In the genomic region with DNA sequence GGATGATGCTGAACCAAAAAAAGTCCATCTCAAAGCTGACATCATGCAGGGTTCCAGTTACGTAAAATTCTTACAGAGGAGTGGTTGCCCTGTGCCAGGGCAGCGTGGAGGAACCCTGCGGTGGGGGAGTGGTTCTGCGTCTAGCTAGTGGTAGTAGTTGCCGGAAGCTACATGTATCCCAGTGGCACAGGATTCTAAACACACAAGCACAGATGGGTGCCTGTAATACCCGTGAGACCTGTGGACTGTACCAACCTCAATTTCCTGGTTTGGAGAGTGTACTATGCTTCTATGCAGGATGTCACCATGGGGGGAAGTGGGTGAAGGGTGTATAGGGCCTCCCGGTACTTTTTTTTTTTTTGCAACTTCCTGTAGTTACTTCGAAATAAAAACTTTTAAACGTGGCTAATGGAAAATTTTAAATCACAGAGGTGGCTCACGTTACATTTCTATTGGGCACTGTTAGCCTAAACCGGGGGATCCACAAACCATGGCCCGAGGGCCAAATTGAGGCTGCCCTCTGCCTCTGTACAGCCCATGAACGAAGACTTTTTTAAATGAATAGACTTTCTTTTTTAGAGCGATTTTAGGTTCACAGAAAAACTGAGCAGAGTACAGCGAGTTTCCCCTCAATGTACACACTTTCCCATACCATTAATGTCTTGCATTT, we compare ENCODE assay signal across 8 cellular contexts. TPM values are rescaled to one million over a fixed set of nuclear protein-coding genes. Genes with fewer than 3 reads are reported as not detected.
DNase-seq lines count a peak whose midpoint lies in the region; ATAC-seq, FAIRE-seq and TF ChIP-seq lines count a peak whose summit lies in the region.

No MANE protein-coding gene starts in this region.

- no TSS peak for BruUV-seq in GM12878 (replicated peaks; lab: Mats Ljungman, UMichigan)

- TF ChIP-seq CTCF in GM12878 (IDR thresholded peaks at IDR 0.05 in 2 of 3, conservative IDR thresholded peaks at IDR 0.05 in 1 of 3; ENCODE audit: control insufficient read depth in 2 of 3, extremely low read depth in 1 of 3, insufficient read depth in 1 of 3, low read depth in 3 of 3, low read length in 3 of 3) = no peak
- no peak for TF ChIP-seq CTCF in vagina (IDR thresholded peaks at IDR 0.05)
- no peak for TF ChIP-seq CTCF in coronary artery (IDR thresholded peaks at IDR 0.05)

- peak; percentile 61 for ATAC-seq in GM21825 (IDR thresholded peaks at IDR 0.05; ENCODE audit: unreplicated experiment)
- peak; percentile 78 for ATAC-seq in GM12878

- peak; percentile 63 for DNase-seq in activated CD4-positive, CD25-positive, alpha-beta regulatory T cell treated with anti-CD3 and anti-CD28 coated beads, Interleukin-2, amount 50 U/mL, for 16 hours (ENCODE audit: low read depth, low spot score)
- DNase-seq in GM12878 (ENCODE audit: low read depth, low spot score) (peak; percentile 45), NCI-H1092 (lab: John Stamatoyannopoulos, UW) (no peak), NCI-H2029 treated with DMSO at 0.1 percent for 48 hours (lab: John Stamatoyannopoulos, UW) (no peak), vagina (ENCODE audit: extremely low spot score in 2 of 2) (no peak), coronary artery (ENCODE audit: low spot score) (no peak)
- DNase-seq in stimulated activated CD4-positive, alpha-beta T cell treated with anti-CD3 and anti-CD28 coated beads, TNF-alpha, amount 100 ng/mL, for 48 hours (ENCODE audit: low read depth in 3 of 3) = peak; percentile 32 to 73 (median 45)

- TF ChIP-seq EP300 in GM12878 (IDR thresholded peaks at IDR 0.05; ENCODE audit: borderline replicate concordance in 1 of 2, control insufficient read depth in 1 of 2, low read depth in 2 of 2, low read length in 2 of 2) = no peak

- H3K27me3 ChIP-seq in GM12878 (replicated peaks in 1 of 2; ENCODE audit: control insufficient read depth in 2 of 2, insufficient read depth in 2 of 2, low read length in 1 of 2) (no peaks in the 10 kb centered on the region), vagina (no peaks in the 10 kb centered on the region)

- in situ Hi-C loops in GM12878 (cut with MboI) = no loop called here

- no peak overlapping the region for H3K4me2 ChIP-seq in GM12878 (ENCODE audit: control insufficient read depth, insufficient read depth)

- POLR2A ChIA-PET in GM12878 (lab: Charles Lee) = no interaction called here

- no peak for TF ChIP-seq POLR2A in GM12878 (IDR thresholded peaks at IDR 0.05; ENCODE audit: low read depth, low read length)
- TF ChIP-seq POLR2A in vagina (IDR thresholded peaks at IDR 0.05) = no peak

- RAD21 ChIA-PET in GM12878 (lab: Charles Lee; ENCODE audit: unreplicated experiment) = no interaction called here

- H3K9ac ChIP-seq in GM12878 (ENCODE audit: control insufficient read depth, insufficient read depth, low read length) = no peak overlapping the region

- CTCF ChIA-PET in GM12878 (lab: Yijun Ruan, JAX) = interaction anchor here (0.6 to 0.9 kb wide), 3 partner anchors 8 to 1640 kb away, joined by 3 to 6 read pairs (median 4); a partner anchor contains a TSS

- intact Hi-C loops in GM12878 (cut with micrococcal nuclease; ENCODE audit: unreplicated experiment) = no loop called here
- intact Hi-C loops in vagina (cut with DNase I) = loop anchor here (10.0 kb wide), 3 partner anchors 152 to 252 kb away; a partner anchor contains a TSS

- no peaks in the 10 kb centered on the region for H3K36me3 ChIP-seq in GM12878 (ENCODE audit: control insufficient read depth in 2 of 2, insufficient read depth in 2 of 2, low read length in 1 of 2)
- H3K36me3 ChIP-seq in vagina = no peaks in the 10 kb centered on the region

- WGBS in GM12878 (ENCODE audit: insufficient coverage, insufficient replicate concordance, low lambda C conversion rate, missing lambda C conversion rate) = 13% methylated on average over 15 of the region's 15 CpGs

- no peaks in the 10 kb centered on the region for H3K9me3 ChIP-seq in GM12878 (replicated peaks; ENCODE audit: control insufficient read depth, insufficient read depth, low read length)
- H3K9me3 ChIP-seq in vagina = no peaks in the 10 kb centered on the region

- H2AFZ ChIP-seq in GM12878 (ENCODE audit: control insufficient read depth, low read depth, low read length) = peak overlapping the region; percentile 73

- H3K4me1 ChIP-seq in GM12878 (ENCODE audit: control insufficient read depth, insufficient read depth, low read length) = 0 out of 2 replicates have a peak, but pooled peaks cover 4% of the 10 kb centered on the region
- H3K4me1 ChIP-seq in vagina = peaks cover 23% of the 10 kb centered on the region

- TF ChIP-seq RAD21 in GM12878 (IDR thresholded peaks at IDR 0.05; ENCODE audit: insufficient read depth, low read depth, low read length) = no peak

- H3K27ac ChIP-seq in GM12878 (ENCODE audit: control insufficient read depth, insufficient read depth) (no peak overlapping the region), vagina (no peak overlapping the region), coronary artery (no peak overlapping the region)

- H3K79me2 ChIP-seq in GM12878 (ENCODE audit: control insufficient read depth, insufficient read depth, low read length) = no peaks in the 10 kb centered on the region

- no peak for FAIRE-seq in GM12878 (lab: Jason Lieb, UNC)

- H3K4me3 ChIP-seq in GM12878 (no peak overlapping the region), vagina (no peak overlapping the region), coronary artery (no peak overlapping the region)

- no peaks in the 10 kb centered on the region for H4K20me1 ChIP-seq in GM12878 (ENCODE audit: control insufficient read depth, insufficient read depth)

- SMC1A ChIA-PET in GM12878 (lab: Charles Lee; ENCODE audit: uncharacterized antibody, unreplicated experiment) = interaction anchor here (1.0 kb wide), 1 partner anchor 19 kb away, joined by 3 read pairs; no protein-coding TSS in a partner anchor

TF ChIP-seq in GM12878, 131 proteins besides CTCF, POLR2A, EP300 and RAD21:
- TF ChIP-seq, protein P1, sequence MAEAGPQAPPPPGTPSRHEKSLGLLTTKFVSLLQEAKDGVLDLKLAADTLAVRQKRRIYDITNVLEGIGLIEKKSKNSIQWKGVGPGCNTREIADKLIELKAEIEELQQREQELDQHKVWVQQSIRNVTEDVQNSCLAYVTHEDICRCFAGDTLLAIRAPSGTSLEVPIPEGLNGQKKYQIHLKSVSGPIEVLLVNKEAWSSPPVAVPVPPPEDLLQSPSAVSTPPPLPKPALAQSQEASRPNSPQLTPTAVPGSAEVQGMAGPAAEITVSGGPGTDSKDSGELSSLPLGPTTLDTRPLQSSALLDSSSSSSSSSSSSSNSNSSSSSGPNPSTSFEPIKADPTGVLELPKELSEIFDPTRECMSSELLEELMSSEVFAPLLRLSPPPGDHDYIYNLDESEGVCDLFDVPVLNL (IDR thresholded peaks at IDR 0.05; ENCODE audit: low read depth, low read length) = no peak
- TF ChIP-seq SPI1 (IDR thresholded peaks at IDR 0.05; ENCODE audit: borderline replicate concordance, insufficient read depth, low read depth, low read length) (peak; percentile 26; the same call in 1 of the 2 replicates), RUNX3 (IDR thresholded peaks at IDR 0.05; ENCODE audit: low read length) (0 out of 2 replicates have a peak, but pooled peaks have one; percentile 23), ZNF384 (IDR thresholded peaks at IDR 0.05; ENCODE audit: borderline replicate concordance, low read depth, low read length) (peak; percentile 29; the same call in 1 of the 2 replicates)
TF ChIP-seq in GM12878: peak in this region for 3.

RNA-seq across cellular contexts. Expression of a gene that starts 38.5 kb away (rescaled TPM):
- 0.25 and 0.32 TPM in 2 replicates for total RNA-seq in GM12878 (2013; cell fraction: nucleolus; rRNA removed)
- total RNA-seq in GM12878 (2014; rRNA removed) (0.05 and 0.06 TPM in 2 replicates), GM12878 (2014; rRNA removed; fragmentation: Illumina TruSeq; extraction: Trizol) (0.04 TPM in 1 of 2 replicates, not detected in the other), GM12878 (2021) (0.10 and 0.13 TPM in 2 replicates), vagina (18.2 TPM)
- polyA plus RNA-seq in GM12878 (2011; ENCODE audit: low read depth) = 0.09 TPM
- polyA plus RNA-seq in GM12878 (2011; rRNA removed) (0.06 and 0.11 TPM in 2 replicates), GM12878 (2014; fragmentation: Illumina TruSeq; extraction: Trizol) (not detected in 2 replicates), GM12878 (2014; fragmentation: Nextera tagmentation; extraction: Ambion mirVana) (not detected), GM12878 (2014; rRNA removed) (0.01 TPM in 2 replicates), GM12878 (2016; fragmentation: Nextera tagmentation; extraction: Ambion mirVana) (under 1 TPM; 0.05 to 0.13 TPM)
- 0.03 and 0.17 TPM in 2 replicates for polyA plus RNA-seq in GM12878 (2011; cell fraction: cytosol; rRNA removed)
- 0.15 and 0.21 TPM in 2 replicates for polyA plus RNA-seq in GM12878 (2011; cell fraction: nucleus; rRNA removed)
- 0.09 and 0.13 TPM in 2 replicates for polyA plus RNA-seq in GM12878 (2012)
- 0.15 and 0.37 TPM in 2 replicates for polyA minus RNA-seq in GM12878 (2011; rRNA and poly(A)+ RNA removed)
- polyA minus RNA-seq in GM12878 (2011; cell fraction: cytosol; rRNA and poly(A)+ RNA removed) = 0.21 TPM in 1 of 2 replicates, not detected in the other
- polyA minus RNA-seq in GM12878 (2011; cell fraction: nucleus; rRNA and poly(A)+ RNA removed) = 0.12 and 0.19 TPM in 2 replicates

RNA-seq across cellular contexts. Expression of a gene that starts 39.3 kb away (rescaled TPM):
- not detected in 2 replicates for total RNA-seq in GM12878 (2013; cell fraction: nucleolus; rRNA removed)
- total RNA-seq in GM12878 (2014; rRNA removed) (0.06 TPM in 1 of 2 replicates, not detected in the other), GM12878 (2014; rRNA removed; fragmentation: Illumina TruSeq; extraction: Trizol) (not detected in 2 replicates), GM12878 (2021) (not detected in 2 replicates), vagina (9.3 TPM)
- polyA plus RNA-seq in GM12878 (2011; ENCODE audit: low read depth) = not detected
- polyA plus RNA-seq in GM12878 (2011; rRNA removed) (0.10 TPM in 1 of 2 replicates, not detected in the other), GM12878 (2014; fragmentation: Illumina TruSeq; extraction: Trizol) (not detected in 2 replicates), GM12878 (2014; fragmentation: Nextera tagmentation; extraction: Ambion mirVana) (not detected), GM12878 (2014; rRNA removed) (not detected in 2 replicates), GM12878 (2016; fragmentation: Nextera tagmentation; extraction: Ambion mirVana) (not detected)
- polyA plus RNA-seq in GM12878 (2011; cell fraction: cytosol; rRNA removed) = 0.19 TPM in 1 of 2 replicates, not detected in the other
- polyA plus RNA-seq in GM12878 (2011; cell fraction: nucleus; rRNA removed) = 0.36 and 0.47 TPM in 2 replicates
- polyA plus RNA-seq in GM12878 (2012) = not detected in 2 replicates
- not detected in 2 replicates for polyA minus RNA-seq in GM12878 (2011; rRNA and poly(A)+ RNA removed)
- not detected in 2 replicates for polyA minus RNA-seq in GM12878 (2011; cell fraction: cytosol; rRNA and poly(A)+ RNA removed)
- polyA minus RNA-seq in GM12878 (2011; cell fraction: nucleus; rRNA and poly(A)+ RNA removed) = not detected in 2 replicates

Comparison
In these comparisons a context has a peak if more than half of its experiments do, and no peak if none do; other contexts are left out.
1. DNase-seq: peak in activated CD4-positive, CD25-positive, alpha-beta regulatory T cell treated with anti-CD3 and anti-CD28 coated beads, Interleukin-2, amount 50 U/mL, for 16 hours (single experiment), GM12878 (single experiment) and stimulated activated CD4-positive, alpha-beta T cell treated with anti-CD3 and anti-CD28 coated beads, TNF-alpha, amount 100 ng/mL, for 48 hours (3 of 3); none in NCI-H1092 (single experiment), NCI-H2029 treated with DMSO at 0.1 percent for 48 hours (single experiment), vagina (0 of 2) and coronary artery (single experiment).
2. RNA of a gene that starts 38.5 kb away (total RNA-seq): 18.2 TPM in vagina (single experiment); 0.04 to 0.32 TPM in GM12878; every median in the first group is over 10 times any median in the second.